24 cellular contexts compared by ENCODE assay signal in the genomic region with DNA sequence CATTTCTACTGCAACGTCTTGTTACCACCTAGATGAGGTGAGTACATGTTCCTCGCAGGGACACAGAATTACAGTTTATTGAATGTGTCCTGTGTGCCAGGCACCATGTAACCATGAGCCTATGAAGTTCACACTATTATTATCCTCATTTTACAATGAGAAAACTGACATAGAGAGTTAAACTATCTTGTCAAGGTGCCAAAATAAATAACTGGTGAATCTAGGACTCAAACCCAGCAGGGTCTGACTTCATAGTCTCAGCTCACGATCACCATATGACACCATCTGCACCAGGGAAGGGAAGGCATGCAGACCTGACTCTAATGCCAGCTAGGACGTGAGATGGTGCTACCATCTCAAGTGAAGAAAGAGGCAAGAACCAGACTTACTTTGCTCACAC. TPM values are rescaled to one million over a fixed set of nuclear protein-coding genes. Genes with fewer than 3 reads are reported as not detected.
"Had no signal": no experiment of that assay in that cellular context is flagged by ENCODE, and none has a peak within 500 bp of the region (broad histone marks: within the 10 kb centered on the region; RNA-seq: fewer than 3 reads in every experiment).

No MANE protein-coding gene starts in this region.

- H3K27me3 Mint-ChIP-seq: progenitor cell of endocrine pancreas had no signal

- H3K4me1 ChIP-seq: esophagus muscularis mucosa, gastrocnemius medialis, stomach had no signal

- H3K27ac Mint-ChIP-seq: naive thymus-derived CD8-positive, alpha-beta T cell; progenitor cell of endocrine pancreas had no signal

- H3K27ac ChIP-seq: epithelial cell of prostate, esophagus muscularis mucosa, gastrocnemius medialis, heart right ventricle, neutrophil, stomach, thoracic aorta, transverse colon had no signal

- DNase-seq: cortex of kidney; effector memory CD4-positive, alpha-beta T cell; gastrocnemius medialis; heart right ventricle; hypothalamus; kidney glomerular epithelial cell; mucosa of descending colon; naive thymus-derived CD8-positive, alpha-beta T cell; right cardiac atrium; small intestine; stimulated activated CD4-positive, alpha-beta T cell treated with anti-CD3 and anti-CD28 coated beads, Interleukin-12 subunit alpha, Interleukin-12 subunit beta, amount 100 ng/mL, for 4 hours; stimulated activated naive CD4-positive, alpha-beta T cell; stomach; substantia nigra; transverse colon had no signal

- H3K4me3 ChIP-seq: esophagus muscularis mucosa, gastrocnemius medialis, heart right ventricle, mucosa of descending colon, stomach, thoracic aorta, transverse colon had no signal

- ATAC-seq: gastrocnemius medialis; heart right ventricle; mucosa of descending colon; naive thymus-derived CD8-positive, alpha-beta T cell; right cardiac atrium had no signal

- H3K36me3 ChIP-seq: esophagus muscularis mucosa, gastrocnemius medialis, neutrophil, stomach, thoracic aorta, transverse colon had no signal

- H3K4me3 Mint-ChIP-seq: naive thymus-derived CD8-positive, alpha-beta T cell had no signal

- H3K36me3 Mint-ChIP-seq: naive thymus-derived CD8-positive, alpha-beta T cell had no signal

- H3K4me1 Mint-ChIP-seq: naive thymus-derived CD8-positive, alpha-beta T cell had no signal

- H3K9me3 ChIP-seq: esophagus muscularis mucosa, gastrocnemius medialis, heart right ventricle, mucosa of descending colon, neutrophil, stomach, thoracic aorta, transverse colon had no signal

- FAIRE-seq: endometrium, islet of Langerhans, small intestine had no signal

- H3K9me3 Mint-ChIP-seq: naive thymus-derived CD8-positive, alpha-beta T cell had no signal

RNA-seq across cellular contexts. Expression of gene SELE, which starts 2.4 kb away (rescaled TPM):
- total RNA-seq: fibroblast of villous mesenchyme; naive thymus-derived CD8-positive, alpha-beta T cell; osteoblast; progenitor cell of endocrine pancreas had no signal

RNA-seq across cellular contexts. Expression of gene SELL, which starts 20.0 kb away (rescaled TPM):
- total RNA-seq: fibroblast of villous mesenchyme had no signal
